ENCODE assay signal across 15 cellular contexts in genomic region chr1:16158025-16158424, GRCh38. TPM values are rescaled to one million over a fixed set of nuclear protein-coding genes. Genes with fewer than 3 reads are reported as not detected.
DNase-seq lines count a peak whose midpoint lies in the region; ATAC-seq and TF ChIP-seq lines count a peak whose summit lies in the region.
"Had no signal": no experiment of that assay in that cellular context is flagged by ENCODE, and none has a peak within 500 bp of the region (broad histone marks: within the 10 kb centered on the region; RNA-seq: fewer than 3 reads in every experiment).

No MANE protein-coding gene starts in this region.

- H3K36me3 ChIP-seq in Panc1 (ENCODE audit: control insufficient read depth, insufficient read depth, low read length): peaks cover 2% of the 10 kb centered on the region; the same call in 1 of the 2 replicates
- H3K36me3 ChIP-seq: tibial artery had no signal

- no peak for DNase-seq in activated CD4-positive, CD25-positive, alpha-beta regulatory T cell treated with anti-CD3 and anti-CD28 coated beads, Interleukin-2, amount 50 U/mL, for 72 hours
- DNase-seq in Panc1 (ENCODE audit: low read depth, low spot score) (no peak), NCI-H128 (lab: John Stamatoyannopoulos, UW; ENCODE audit: unreplicated experiment) (no peak), CD1c-positive myeloid dendritic cell (ENCODE audit: extremely low spot score) (no peak), omental fat pad (ENCODE audit: low spot score) (no peak)
- DNase-seq in activated naive CD4-positive, alpha-beta T cell treated with anti-CD3 and anti-CD28 coated beads for 36 hours: peak; percentile 56
- no peak for DNase-seq in natural killer cell treated with Interleukin-12 subunit alpha and Interleukin-12 subunit beta and Interleukin-15 and Interleukin-18, amount 100 ng/mL, for 72 hours (ENCODE audit: low spot score)
- DNase-seq: activated CD8-positive, alpha-beta memory T cell treated with anti-CD3 and anti-CD28 coated beads, Interleukin-2, amount 50 U/mL, for 4 hours; mesenchymal stem cell; NCI-H1694 treated with DMSO at 0.1 percent for 48 hours; NK-92 treated with Interleukin-12 subunit alpha and Interleukin-12 subunit beta, amount 100 ng/mL, for 24 hours; retina; tibial artery had no signal

- no peaks in the 10 kb centered on the region for H3K27me3 ChIP-seq in Panc1 (ENCODE audit: control insufficient read depth, insufficient read depth, low read length)
- H3K27me3 ChIP-seq: tibial artery had no signal

- H3K27ac Mint-ChIP-seq in activated naive CD4-positive, alpha-beta T cell treated with anti-CD3 and anti-CD28 coated beads for 36 hours: no peak overlapping the region
- H3K27ac Mint-ChIP-seq in natural killer cell treated with Interleukin-12 subunit alpha and Interleukin-12 subunit beta and Interleukin-15 and Interleukin-18, amount 100 ng/mL, for 72 hours: no peak overlapping the region

- H3K27ac ChIP-seq in Panc1 (ENCODE audit: low read length): peak overlapping the region; percentile 100
- H3K27ac ChIP-seq: 22Rv1 had no signal

- no peaks in the 10 kb centered on the region for H3K36me3 Mint-ChIP-seq in activated naive CD4-positive, alpha-beta T cell treated with anti-CD3 and anti-CD28 coated beads for 36 hours (ENCODE audit: low read depth)
- no peaks in the 10 kb centered on the region for H3K36me3 Mint-ChIP-seq in natural killer cell treated with Interleukin-12 subunit alpha and Interleukin-12 subunit beta and Interleukin-15 and Interleukin-18, amount 100 ng/mL, for 72 hours

- H3K4me1 ChIP-seq in Panc1 (ENCODE audit: control insufficient read depth, insufficient read depth, low read length): peaks cover 51% of the 10 kb centered on the region

- CTCF ChIA-PET in Panc1 (lab: Charles Lee): no interaction called here
- CTCF ChIA-PET in activated naive CD4-positive, alpha-beta T cell treated with anti-CD3 and anti-CD28 coated beads for 36 hours (lab: Charles Lee): interaction anchor here (1.2 kb wide), 1 partner anchor 79 kb away, joined by 3 read pairs; no protein-coding TSS in a partner anchor

- TF ChIP-seq CTCF in Panc1 (IDR thresholded peaks at IDR 0.05): no peak
- TF ChIP-seq CTCF in omental fat pad (IDR thresholded peaks at IDR 0.05): no peak

- peak; percentile 50 to 59 for ATAC-seq in activated CD4-positive, CD25-positive, alpha-beta regulatory T cell treated with anti-CD3 and anti-CD28 coated beads, Interleukin-2, amount 50 U/mL, for 24 hours
- no peak for ATAC-seq in Panc1
- peak; percentile 68 to 73 for ATAC-seq in natural killer cell treated with Interleukin-12 subunit alpha and Interleukin-12 subunit beta and Interleukin-15 and Interleukin-18, amount 100 ng/mL, for 72 hours
- ATAC-seq in omental fat pad (ENCODE audit: low FRiP score): no peak

- no peak overlapping the region for H3K4me3 Mint-ChIP-seq in activated naive CD4-positive, alpha-beta T cell treated with anti-CD3 and anti-CD28 coated beads for 36 hours
- H3K4me3 Mint-ChIP-seq in natural killer cell treated with Interleukin-12 subunit alpha and Interleukin-12 subunit beta and Interleukin-15 and Interleukin-18, amount 100 ng/mL, for 72 hours: no peak overlapping the region

- POLR2A ChIA-PET in Panc1 (lab: Charles Lee): no interaction called here

- intact Hi-C loops in Panc1 (cut with micrococcal nuclease; ENCODE audit: unreplicated experiment): no loop called here
- intact Hi-C loops in activated naive CD4-positive, alpha-beta T cell treated with anti-CD3 and anti-CD28 coated beads for 36 hours (cut with micrococcal nuclease): no loop called here

- peak overlapping the region; percentile 91 to 93 for H3K4me3 ChIP-seq in Panc1 (ENCODE audit: low read depth in 2 of 2, low read length in 2 of 2)
- H3K4me3 ChIP-seq: tibial artery had no signal

- TSS peak; percentile 77 for BruUV-seq in Panc1 (replicated peaks; lab: Mats Ljungman, UMichigan)

- H3K9me3 Mint-ChIP-seq in activated naive CD4-positive, alpha-beta T cell treated with anti-CD3 and anti-CD28 coated beads for 36 hours: no peaks in the 10 kb centered on the region
- H3K9me3 Mint-ChIP-seq in natural killer cell treated with Interleukin-12 subunit alpha and Interleukin-12 subunit beta and Interleukin-15 and Interleukin-18, amount 100 ng/mL, for 72 hours: no peaks in the 10 kb centered on the region

- H3K4me1 Mint-ChIP-seq in activated naive CD4-positive, alpha-beta T cell treated with anti-CD3 and anti-CD28 coated beads for 36 hours (ENCODE audit: low read depth): peaks cover 49% of the 10 kb centered on the region
- peaks cover 15 to 18% of the 10 kb centered on the region in 2 donors for H3K4me1 Mint-ChIP-seq in natural killer cell treated with Interleukin-12 subunit alpha and Interleukin-12 subunit beta and Interleukin-15 and Interleukin-18, amount 100 ng/mL, for 72 hours (ENCODE audit: low read depth in 2 of 2)

- H3K9me3 ChIP-seq in Panc1 (ENCODE audit: control insufficient read depth, insufficient read depth, low read depth, low read length): no peaks in the 10 kb centered on the region
- H3K9me3 ChIP-seq: tibial artery had no signal

- in situ Hi-C loops in Panc1 (cut with HindIII; ENCODE audit: low pct_unique_long_range_greater_than_20kb, low sequenced_read_pairs): no loop called here

- H3K27me3 Mint-ChIP-seq in activated naive CD4-positive, alpha-beta T cell treated with anti-CD3 and anti-CD28 coated beads for 36 hours (ENCODE audit: low read depth): peaks cover 2% of the 10 kb centered on the region
- H3K27me3 Mint-ChIP-seq in natural killer cell treated with Interleukin-12 subunit alpha and Interleukin-12 subunit beta and Interleukin-15 and Interleukin-18, amount 100 ng/mL, for 72 hours: peaks cover 13 to 14% of the 10 kb centered on the region in 2 donors

RNA-seq across cellular contexts. Expression of gene EPHA2, which starts 2.2 kb away (rescaled TPM):
- total RNA-seq in Panc1 (2021; ENCODE audit: unreplicated experiment): 263 TPM
- polyA plus RNA-seq in Panc1 (2012; ENCODE audit: insufficient read length): 254 TPM
- under 1 TPM; 0.29 to 0.54 TPM for total RNA-seq in activated naive CD4-positive, alpha-beta T cell treated with anti-CD3 and anti-CD28 coated beads for 36 hours
- not detected for total RNA-seq in natural killer cell treated with Interleukin-12 subunit alpha and Interleukin-12 subunit beta and Interleukin-15 and Interleukin-18, amount 100 ng/mL, for 72 hours
- total RNA-seq in omental fat pad: 10 to 100 TPM; 15.3 to 41.8 (median 28.6) TPM

RNA-seq across cellular contexts. Expression of gene ARHGEF19, which starts 54.4 kb away (rescaled TPM):
- total RNA-seq in Panc1 (2021; ENCODE audit: unreplicated experiment) (21.6 TPM), omental fat pad (10 to 100 TPM in 1 of 4 donors, 1 to 10 TPM in 3; 2.6 to 10.6 (median 3.9) TPM)
- polyA plus RNA-seq in Panc1 (2012; ENCODE audit: insufficient read length): 29.2 TPM
- total RNA-seq in activated naive CD4-positive, alpha-beta T cell treated with anti-CD3 and anti-CD28 coated beads for 36 hours: 1 to 10 TPM; 5.3 to 5.9 TPM
- total RNA-seq in natural killer cell treated with Interleukin-12 subunit alpha and Interleukin-12 subunit beta and Interleukin-15 and Interleukin-18, amount 100 ng/mL, for 72 hours: 10 to 100 TPM; 13.0 to 14.0 TPM

Comparison
In these comparisons a context has a peak if more than half of its experiments do, and no peak if none do; other contexts are left out.
1. ATAC-seq: peak in activated CD4-positive, CD25-positive, alpha-beta regulatory T cell treated with anti-CD3 and anti-CD28 coated beads, Interleukin-2, amount 50 U/mL, for 24 hours (2 of 2) and natural killer cell treated with Interleukin-12 subunit alpha and Interleukin-12 subunit beta and Interleukin-15 and Interleukin-18, amount 100 ng/mL, for 72 hours (2 of 2); none in Panc1 (single experiment) and omental fat pad (single experiment).
2. RNA of gene EPHA2, which starts 2.2 kb away (total RNA-seq): 263 TPM in Panc1 (single experiment) and 15.3 to 41.8 TPM in omental fat pad; 0.29 to 0.54 TPM in activated naive CD4-positive, alpha-beta T cell treated with anti-CD3 and anti-CD28 coated beads for 36 hours and not detected in natural killer cell treated with Interleukin-12 subunit alpha and Interleukin-12 subunit beta and Interleukin-15 and Interleukin-18, amount 100 ng/mL, for 72 hours; every median in the first group is over 10 times any median in the second.